24 cellular contexts compared by ENCODE assay signal in the genomic region with DNA sequence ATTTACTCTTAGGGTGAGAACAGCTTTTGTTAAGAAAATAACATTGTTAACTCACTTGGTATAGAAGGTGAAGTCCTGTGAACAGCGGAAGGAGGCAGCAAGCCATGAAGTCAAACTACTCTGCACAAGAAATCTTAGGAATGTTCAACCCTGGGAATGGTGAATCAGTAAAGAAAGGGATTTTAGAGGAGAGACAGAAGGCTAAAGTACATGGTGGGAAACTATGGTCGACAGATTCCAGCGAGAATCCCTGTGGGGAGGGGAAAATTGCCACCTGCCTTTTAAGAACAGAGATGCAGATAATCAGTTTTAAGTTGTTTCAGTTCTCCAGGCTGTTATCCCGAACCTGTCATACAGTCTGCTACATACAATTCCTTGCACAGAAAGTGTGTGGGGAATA.
DNase-seq lines count a peak whose midpoint lies in the region; ATAC-seq and TF ChIP-seq lines count a peak whose summit lies in the region.
"Had no signal": no experiment of that assay in that cellular context is flagged by ENCODE, and none has a peak within 500 bp of the region (broad histone marks: within the 10 kb centered on the region; RNA-seq: fewer than 3 reads in every experiment).

No MANE protein-coding gene starts in this region.

- no peaks in the 10 kb centered on the region for H3K9me3 ChIP-seq in A673 (ENCODE audit: low read depth, low read length, poor library complexity, severe bottlenecking)
- H3K9me3 ChIP-seq: A549, BLaER1 had no signal

- CTCF ChIA-PET in A673 (lab: Charles Lee): no interaction called here

- H3K27me3 Mint-ChIP-seq in glutamatergic neuron (ENCODE audit: unreplicated experiment): no peaks in the 10 kb centered on the region
- no peaks in the 10 kb centered on the region for H3K27me3 Mint-ChIP-seq in nephron (ENCODE audit: low read depth)
- H3K27me3 Mint-ChIP-seq: activated B cell treated with CpG ODN at 0.5 μM for 24 hours; activated CD4-positive, alpha-beta memory T cell treated with anti-CD3 and anti-CD28 coated beads for 36 hours; dendritic cell treated with granulocyte-macrophage colony-stimulating factor and Interleukin-4, amounts not matched to agents 40 ng/mL and 50 ng/mL, for 4 days; IgD-negative memory B cell had no signal

- H3K27ac ChIP-seq in A673 (ENCODE audit: low read depth, low read length, poor library complexity, severe bottlenecking): peak overlapping the region; percentile 52
- H3K27ac ChIP-seq: A549, BLaER1, foreskin keratinocyte, hepatocyte, SJCRH30 had no signal

- H3K27ac Mint-ChIP-seq in glutamatergic neuron (ENCODE audit: unreplicated experiment) (peak overlapping the region; percentile 49), nephron (peak overlapping the region; percentile 24 to 92 (median 67))
- H3K27ac Mint-ChIP-seq: activated B cell treated with CpG ODN at 0.5 μM for 24 hours; activated CD4-positive, alpha-beta memory T cell treated with anti-CD3 and anti-CD28 coated beads for 36 hours; dendritic cell treated with granulocyte-macrophage colony-stimulating factor and Interleukin-4, amounts not matched to agents 40 ng/mL and 50 ng/mL, for 4 days; IgD-negative memory B cell; T-helper 2 cell treated with Interferon-gamma antibody and Interleukin-4, amounts not matched to agents 5 μg/mL and 100 μg/mL, for 36 hours had no signal

- H3K4me1 Mint-ChIP-seq in glutamatergic neuron (ENCODE audit: low read depth, unreplicated experiment): peaks cover 6% of the 10 kb centered on the region
- peaks cover 12% of the 10 kb centered on the region for H3K4me1 Mint-ChIP-seq in nephron
- H3K4me1 Mint-ChIP-seq: activated B cell treated with CpG ODN at 0.5 μM for 24 hours, IgD-negative memory B cell had no signal

- no peak for ATAC-seq in HG03280 (IDR thresholded peaks at IDR 0.05; ENCODE audit: unreplicated experiment)
- ATAC-seq: A549, foreskin keratinocyte, left colon had no signal

- H3K36me3 ChIP-seq in A673 (ENCODE audit: insufficient read depth, low read length, poor library complexity, severe bottlenecking): no peaks in the 10 kb centered on the region
- H3K36me3 ChIP-seq: BLaER1, SJCRH30 had no signal

- TF ChIP-seq CTCF in A673 (conservative IDR thresholded peaks at IDR 0.05; ENCODE audit: low read depth, low read length) (no peak), glutamatergic neuron (IDR thresholded peaks at IDR 0.05; ENCODE audit: partially characterized antibody, unreplicated experiment) (no peak), nephron (IDR thresholded peaks at IDR 0.05; ENCODE audit: unreplicated experiment in 3 of 3) (no peak)

- no peaks in the 10 kb centered on the region for H3K9me3 Mint-ChIP-seq in glutamatergic neuron (ENCODE audit: unreplicated experiment)
- H3K9me3 Mint-ChIP-seq in nephron: no peaks in the 10 kb centered on the region
- H3K9me3 Mint-ChIP-seq: activated B cell treated with CpG ODN at 0.5 μM for 24 hours; activated CD4-positive, alpha-beta memory T cell treated with anti-CD3 and anti-CD28 coated beads for 36 hours; dendritic cell treated with granulocyte-macrophage colony-stimulating factor and Interleukin-4, amounts not matched to agents 40 ng/mL and 50 ng/mL, for 4 days; T-helper 2 cell treated with Interferon-gamma antibody and Interleukin-4, amounts not matched to agents 5 μg/mL and 100 μg/mL, for 36 hours had no signal

- BruUV-seq in A673 (replicated peaks; lab: Mats Ljungman, UMichigan): no TSS peak

- no peak overlapping the region for H3K4me3 Mint-ChIP-seq in glutamatergic neuron (ENCODE audit: unreplicated experiment)
- no peak overlapping the region for H3K4me3 Mint-ChIP-seq in nephron
- H3K4me3 Mint-ChIP-seq: activated B cell treated with CpG ODN at 0.5 μM for 24 hours; activated CD4-positive, alpha-beta memory T cell treated with anti-CD3 and anti-CD28 coated beads for 36 hours; dendritic cell treated with granulocyte-macrophage colony-stimulating factor and Interleukin-4, amounts not matched to agents 40 ng/mL and 50 ng/mL, for 4 days; IgD-negative memory B cell; T-helper 2 cell treated with Interferon-gamma antibody and Interleukin-4, amounts not matched to agents 5 μg/mL and 100 μg/mL, for 36 hours had no signal

- peaks cover 35% of the 10 kb centered on the region for H3K4me1 ChIP-seq in A673 (ENCODE audit: insufficient read depth, low read length, poor library complexity, severe bottlenecking)
- H3K4me1 ChIP-seq: A549, BLaER1, foreskin keratinocyte had no signal

- H3K4me3 ChIP-seq in A673 (ENCODE audit: low read depth, low read length, poor library complexity, severe bottlenecking): no peak overlapping the region
- H3K4me3 ChIP-seq: A549, BLaER1, hepatocyte, SJCRH30 had no signal

- H3K36me3 Mint-ChIP-seq in glutamatergic neuron (ENCODE audit: unreplicated experiment): no peaks in the 10 kb centered on the region
- no peaks in the 10 kb centered on the region for H3K36me3 Mint-ChIP-seq in nephron (ENCODE audit: low read depth)
- H3K36me3 Mint-ChIP-seq: activated CD4-positive, alpha-beta memory T cell treated with anti-CD3 and anti-CD28 coated beads for 36 hours; IgD-negative memory B cell had no signal

- DNase-seq in A673 (ENCODE audit: low spot score): no peak
- DNase-seq in SK-N-DZ (ENCODE audit: low spot score): peak; percentile 27
- no peak for DNase-seq in glutamatergic neuron
- DNase-seq in activated CD4-positive, CD25-positive, alpha-beta regulatory T cell (lab: John Stamatoyannopoulos, UW): no peak
- no peak for DNase-seq in stimulated activated CD4-positive, alpha-beta T cell treated with anti-CD3 and anti-CD28 coated beads, Interleukin-4, amount 100 ng/mL, for 24 hours
- DNase-seq in T-helper 9 cell: no peak
- DNase-seq: activated B cell treated with CpG ODN at 0.5 μM for 24 hours; activated CD4-positive, alpha-beta memory T cell treated with anti-CD3 and anti-CD28 coated beads for 36 hours; activated gamma-delta T cell; activated T-cell treated with anti-CD3 and anti-CD28 coated beads for 4 hours; foreskin keratinocyte; left colon; midbrain; NCI-H1694 treated with DMSO at 0.1 percent for 48 hours; NCI-H2227 treated with DMSO at 0.1 percent for 48 hours; SJCRH30 had no signal

- no peaks in the 10 kb centered on the region for H3K27me3 ChIP-seq in A673 (replicated peaks; ENCODE audit: insufficient read depth, low read depth, low read length, poor library complexity)
- H3K27me3 ChIP-seq: BLaER1, foreskin keratinocyte, hepatocyte, SJCRH30 had no signal

- intact Hi-C loops in A673 (cut with micrococcal nuclease; ENCODE audit: unreplicated experiment): no loop called here

- POLR2A ChIA-PET in A673 (lab: Charles Lee; ENCODE audit: low non-redundant PET): interaction anchor here (0.6 kb wide), 1 partner anchor 656 kb away, joined by 3 read pairs; no protein-coding TSS in a partner anchor
